In genomic region chr3:11478167-11478566, GRCh38 we compare ENCODE assay signal across 14 cellular contexts.
A peak's percentile ranks its signal among the peaks of the same experiment; 100 is the strongest.
DNase-seq lines count a peak whose midpoint lies in the region; ATAC-seq, FAIRE-seq and TF ChIP-seq lines count a peak whose summit lies in the region.
"Had no signal": no experiment of that assay in that cellular context is flagged by ENCODE, and none has a peak within 500 bp of the region (broad histone marks: within the 10 kb centered on the region; RNA-seq: fewer than 3 reads in every experiment).

No MANE protein-coding gene starts in this region.

- no peak overlapping the region for H3K4me3 ChIP-seq in A549
- no peak overlapping the region for H3K4me3 ChIP-seq in Panc1 (ENCODE audit: low read depth in 2 of 2, low read length in 2 of 2)
- no peak overlapping the region for H3K4me3 ChIP-seq in esophagus squamous epithelium
- H3K4me3 ChIP-seq in sigmoid colon, result no peak overlapping the region

- H3K4me1 ChIP-seq in A549 (peaks cover 26% of the 10 kb centered on the region), Panc1 (ENCODE audit: control insufficient read depth, insufficient read depth, low read length) (peaks cover 28% of the 10 kb centered on the region), esophagus squamous epithelium (peaks cover 9 to 63% (median 16%) of the 10 kb centered on the region in 3 donors), sigmoid colon (peaks cover 0 to 66% (median 64%) of the 10 kb centered on the region in 4 donors)

- no peak for TF ChIP-seq EP300 in A549 (IDR thresholded peaks at IDR 0.05)
- no peak for TF ChIP-seq EP300 in sigmoid colon (IDR thresholded peaks at IDR 0.05)

- POLR2A ChIA-PET in A549 (lab: Yijun Ruan, JAX), result no interaction called here
- POLR2A ChIA-PET in Panc1 (lab: Charles Lee), result no interaction called here

- in situ Hi-C loops in Panc1 (cut with HindIII; ENCODE audit: low pct_unique_long_range_greater_than_20kb, low sequenced_read_pairs), result no loop called here
- in situ Hi-C loops in G401 (cut with HindIII; ENCODE audit: low sequenced_read_pairs), result no loop called here

- H3K9me3 ChIP-seq in A549 (no peaks in the 10 kb centered on the region), Panc1 (ENCODE audit: control insufficient read depth, insufficient read depth, low read depth, low read length) (no peaks in the 10 kb centered on the region), esophagus squamous epithelium (no peaks in the 10 kb centered on the region), sigmoid colon (no peaks in the 10 kb centered on the region)

- no peak for TF ChIP-seq RAD21 in A549 (conservative IDR thresholded peaks at IDR 0.05 in 1 of 2, IDR thresholded peaks at IDR 0.05 in 1 of 2)

- no peak for ATAC-seq in A549
- no peak for ATAC-seq in Panc1
- ATAC-seq in GM21529 (IDR thresholded peaks at IDR 0.05; ENCODE audit: unreplicated experiment), result no peak
- ATAC-seq: activated CD8-positive, alpha-beta T cell treated with anti-CD3 and anti-CD28 coated beads, Interleukin-2, amount 10 ng/mL, durations not matched to agents 7 days and 5 days had no signal

- no peak for TF ChIP-seq POLR2A in A549 (IDR thresholded peaks at IDR 0.05; ENCODE audit: low read length)
- TF ChIP-seq POLR2A in esophagus squamous epithelium (IDR thresholded peaks at IDR 0.05), result no peak
- TF ChIP-seq POLR2A in sigmoid colon (IDR thresholded peaks at IDR 0.05), result no peak
- TF ChIP-seq POLR2A in erythroblast (IDR thresholded peaks at IDR 0.05; ENCODE audit: low read length), result no peak

- intact Hi-C loops in Panc1 (cut with micrococcal nuclease; ENCODE audit: unreplicated experiment) (no loop called here), esophagus squamous epithelium (cut with DNase I) (no loop called here), sigmoid colon (cut with DNase I) (no loop called here)

- H3K27ac ChIP-seq in A549 (peak overlapping the region; percentile 22 to 57; a peak in 5 of 6 replicates), Panc1 (ENCODE audit: low read length) (peak overlapping the region; percentile 79), esophagus squamous epithelium (peak overlapping the region; percentile 36 to 72 (median 62)), sigmoid colon (peak overlapping the region; percentile 70 to 91 (median 81))

- no peaks in the 10 kb centered on the region for H3K27me3 ChIP-seq in Panc1 (ENCODE audit: control insufficient read depth, insufficient read depth, low read length)
- no peaks in the 10 kb centered on the region for H3K27me3 ChIP-seq in esophagus squamous epithelium
- H3K27me3 ChIP-seq in sigmoid colon, result no peaks in the 10 kb centered on the region

- no peak for DNase-seq in A549 (ENCODE audit: low read depth in 1 of 2, low spot score in 1 of 2)
- no peak for DNase-seq in Panc1 (ENCODE audit: low read depth, low spot score)
- no peak for DNase-seq in esophagus squamous epithelium (lab: John Stamatoyannopoulos, UW)
- DNase-seq in sigmoid colon, result no peak
- no peak for DNase-seq in erythroblast (lab: John Stamatoyannopoulos, UW)
- no peak for DNase-seq in GM19238 (ENCODE audit: insufficient read length, low spot score)
- DNase-seq in G401 (ENCODE audit: low spot score), result no peak
- DNase-seq: activated CD8-positive, alpha-beta T cell treated with anti-CD3 and anti-CD28 coated beads, Interleukin-2, amount 10 ng/mL, durations not matched to agents 7 days and 5 days; activated effector memory CD4-positive, alpha-beta T cell treated with Interleukin-2 at 50 U/mL for 16 hours; effector memory CD4-positive, alpha-beta T cell; Karpas-422; kidney; stimulated activated CD4-positive, alpha-beta T cell treated with anti-CD3 and anti-CD28 coated beads, Interleukin-2, amount 100 ng/mL, for 48 hours had no signal

- CTCF ChIA-PET in A549 (lab: Yijun Ruan, JAX) (no interaction called here), Panc1 (lab: Charles Lee) (no interaction called here)

- no peak for FAIRE-seq in A549 (lab: Jason Lieb, UNC)
- FAIRE-seq: kidney had no signal

- no TSS peak for BruUV-seq in Panc1 (replicated peaks; lab: Mats Ljungman, UMichigan)

- WGBS in A549 (ENCODE audit: missing lambda C conversion rate), result 82% methylated on average over 2 of the region's 2 CpGs
- 69 to 84% methylated on average over 2 of the region's 2 CpGs for WGBS in esophagus squamous epithelium, 2 donors
- 84% methylated on average over 2 of the region's 2 CpGs for WGBS in sigmoid colon, 2 donors

- no peak for TF ChIP-seq CTCF in A549 (IDR thresholded peaks at IDR 0.05)
- no peak for TF ChIP-seq CTCF in Panc1 (IDR thresholded peaks at IDR 0.05)
- no peak for TF ChIP-seq CTCF in esophagus squamous epithelium (IDR thresholded peaks at IDR 0.05)
- no peak for TF ChIP-seq CTCF in sigmoid colon (IDR thresholded peaks at IDR 0.05)

- H3K4me2 ChIP-seq in A549, result peak overlapping the region; percentile 45

- H3K36me3 ChIP-seq in Panc1 (ENCODE audit: control insufficient read depth, insufficient read depth, low read length), result no peaks in the 10 kb centered on the region
- H3K36me3 ChIP-seq in esophagus squamous epithelium, result no peaks in the 10 kb centered on the region
- H3K36me3 ChIP-seq in sigmoid colon, result no peaks in the 10 kb centered on the region

TF ChIP-seq in A549, 52 proteins besides CTCF, POLR2A, EP300 and RAD21:
- TF ChIP-seq REST (IDR thresholded peaks at IDR 0.05) (no peak), NFE2L2 (conservative IDR thresholded peaks at IDR 0.05; ENCODE audit: low read length) (no peak), POLR2AphosphoS2 (conservative IDR thresholded peaks at IDR 0.05; ENCODE audit: low read length) (no peak), MAZ (IDR thresholded peaks at IDR 0.05; ENCODE audit: borderline replicate concordance, low read depth, low read length) (no peak), RARB (CRISPR knock-in tag; IDR thresholded peaks at IDR 0.05) (no peak), JUNB (IDR thresholded peaks at IDR 0.05) (no peak), MYC (IDR thresholded peaks at IDR 0.05; ENCODE audit: borderline replicate concordance, low read length) (no peak), ZC3H11A (IDR thresholded peaks at IDR 0.05) (no peak), PHF8 (IDR thresholded peaks at IDR 0.05; ENCODE audit: borderline replicate concordance, low read depth) (no peak), CBX8 (IDR thresholded peaks at IDR 0.05) (no peak)
- TF ChIP-seq, protein P1, sequence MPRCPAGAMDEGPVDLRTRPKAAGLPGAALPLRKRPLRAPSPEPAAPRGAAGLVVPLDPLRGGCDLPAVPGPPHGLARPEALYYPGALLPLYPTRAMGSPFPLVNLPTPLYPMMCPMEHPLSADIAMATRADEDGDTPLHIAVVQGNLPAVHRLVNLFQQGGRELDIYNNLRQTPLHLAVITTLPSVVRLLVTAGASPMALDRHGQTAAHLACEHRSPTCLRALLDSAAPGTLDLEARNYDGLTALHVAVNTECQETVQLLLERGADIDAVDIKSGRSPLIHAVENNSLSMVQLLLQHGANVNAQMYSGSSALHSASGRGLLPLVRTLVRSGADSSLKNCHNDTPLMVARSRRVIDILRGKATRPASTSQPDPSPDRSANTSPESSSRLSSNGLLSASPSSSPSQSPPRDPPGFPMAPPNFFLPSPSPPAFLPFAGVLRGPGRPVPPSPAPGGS (IDR thresholded peaks at IDR 0.05), result no peak
TF ChIP-seq in A549: peak in this region for 0.
